Comparison of ENCODE assay signal across 1 cellular context in the genomic region with DNA sequence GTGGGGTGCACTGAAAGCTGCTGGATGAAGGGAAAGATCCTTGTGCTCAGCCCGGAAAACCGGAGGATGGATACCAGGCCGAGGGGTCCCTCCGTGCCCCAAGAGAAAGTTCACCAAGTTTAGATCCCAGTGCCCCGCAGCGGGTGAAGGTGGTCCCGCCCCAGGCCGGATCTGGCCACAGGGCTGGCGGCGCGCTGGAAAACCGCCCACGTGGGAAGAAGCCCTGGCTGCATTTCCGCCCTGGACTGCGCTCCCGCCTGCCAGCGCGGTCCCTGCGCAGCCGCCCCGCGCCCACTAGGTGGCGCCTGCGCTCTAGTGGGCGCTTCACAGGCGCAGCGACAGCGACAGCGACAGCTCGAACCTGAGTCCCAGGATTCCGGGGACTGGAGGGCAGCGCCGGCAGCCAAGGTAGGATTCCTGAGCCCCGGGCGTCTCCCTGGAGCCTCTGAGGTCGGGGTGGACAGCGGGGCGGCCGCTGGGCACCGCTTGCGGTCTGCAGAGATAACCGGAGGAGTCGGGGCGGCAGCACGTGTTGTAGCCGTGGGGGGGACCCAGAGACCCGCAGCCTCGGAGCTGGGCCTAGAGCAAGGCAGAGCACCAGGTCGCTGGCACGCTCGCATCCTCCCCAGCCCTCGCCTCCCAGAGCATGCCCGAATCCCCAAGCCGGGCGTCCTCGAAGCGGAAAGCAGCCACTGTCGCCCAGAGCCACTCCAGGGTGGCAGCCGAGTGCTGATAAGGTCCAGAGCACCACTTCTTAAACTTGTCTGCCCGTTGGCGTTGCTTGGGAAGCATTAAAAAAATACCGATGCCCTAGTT.
TF ChIP-seq lines count a peak whose summit lies in the region.

A gene with protein sequence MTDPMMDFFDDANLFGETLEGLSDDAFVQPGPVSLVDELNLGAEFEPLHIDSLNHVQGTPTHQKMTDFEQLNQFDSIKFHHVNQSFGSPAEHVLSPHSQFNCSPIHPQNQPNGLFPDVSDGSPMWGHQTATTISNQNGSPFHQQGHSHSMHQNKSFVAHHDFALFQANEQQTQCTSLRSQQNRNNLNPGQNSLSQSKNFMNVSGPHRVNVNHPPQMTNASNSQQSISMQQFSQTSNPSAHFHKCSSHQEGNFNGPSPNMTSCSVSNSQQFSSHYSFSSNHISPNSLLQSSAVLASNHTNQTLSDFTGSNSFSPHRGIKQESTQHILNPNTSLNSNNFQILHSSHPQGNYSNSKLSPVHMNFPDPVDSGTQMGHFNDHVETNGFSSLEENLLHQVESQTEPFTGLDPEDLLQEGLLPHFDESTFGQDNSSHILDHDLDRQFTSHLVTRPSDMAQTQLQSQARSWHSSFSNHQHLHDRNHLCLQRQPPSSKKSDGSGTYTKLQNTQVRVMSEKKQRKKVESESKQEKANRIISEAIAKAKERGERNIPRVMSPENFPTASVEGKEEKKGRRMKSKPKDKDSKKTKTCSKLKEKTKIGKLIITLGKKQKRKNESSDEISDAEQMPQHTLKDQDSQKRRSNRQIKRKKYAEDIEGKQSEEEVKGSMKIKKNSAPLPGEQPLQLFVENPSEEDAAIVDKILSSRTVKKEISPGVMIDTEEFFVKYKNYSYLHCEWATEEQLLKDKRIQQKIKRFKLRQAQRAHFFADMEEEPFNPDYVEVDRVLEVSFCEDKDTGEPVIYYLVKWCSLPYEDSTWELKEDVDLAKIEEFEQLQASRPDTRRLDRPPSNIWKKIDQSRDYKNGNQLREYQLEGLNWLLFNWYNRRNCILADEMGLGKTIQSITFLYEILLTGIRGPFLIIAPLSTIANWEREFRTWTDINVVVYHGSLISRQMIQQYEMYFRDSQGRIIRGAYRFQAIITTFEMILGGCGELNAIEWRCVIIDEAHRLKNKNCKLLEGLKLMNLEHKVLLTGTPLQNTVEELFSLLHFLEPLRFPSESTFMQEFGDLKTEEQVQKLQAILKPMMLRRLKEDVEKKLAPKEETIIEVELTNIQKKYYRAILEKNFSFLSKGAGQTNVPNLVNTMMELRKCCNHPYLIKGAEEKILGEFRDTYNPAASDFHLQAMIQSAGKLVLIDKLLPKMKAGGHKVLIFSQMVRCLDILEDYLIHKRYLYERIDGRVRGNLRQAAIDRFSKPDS (N-terminal part only) (plus strand): TSS at position 322 of the 816 bp plus-strand sequence. CDS start 101,099 bp downstream, outside the sequence.

TF ChIP-seq in GM12878, 131 proteins besides CTCF, POLR2A, EP300 and RAD21 (continues in another document):
- TF ChIP-seq EGR1 (IDR thresholded peaks at IDR 0.05; ENCODE audit: borderline replicate concordance in 1 of 2, low read depth in 2 of 2, low read length in 2 of 2), result peak in 1 of 2 experiments; percentile 67; a peak in 1 of 3 replicates
- TF ChIP-seq IKZF2 (IDR thresholded peaks at IDR 0.05), result peak; percentile 83 to 86
- TF ChIP-seq, protein P1, sequence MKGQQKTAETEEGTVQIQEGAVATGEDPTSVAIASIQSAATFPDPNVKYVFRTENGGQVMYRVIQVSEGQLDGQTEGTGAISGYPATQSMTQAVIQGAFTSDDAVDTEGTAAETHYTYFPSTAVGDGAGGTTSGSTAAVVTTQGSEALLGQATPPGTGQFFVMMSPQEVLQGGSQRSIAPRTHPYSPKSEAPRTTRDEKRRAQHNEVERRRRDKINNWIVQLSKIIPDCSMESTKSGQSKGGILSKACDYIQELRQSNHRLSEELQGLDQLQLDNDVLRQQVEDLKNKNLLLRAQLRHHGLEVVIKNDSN (IDR thresholded peaks at IDR 0.05; ENCODE audit: borderline replicate concordance, extremely low read length, insufficient read depth, low read depth, low read length), result peak; percentile 72
- TF ChIP-seq MEF2A (IDR thresholded peaks at IDR 0.05; ENCODE audit: insufficient read depth, low read depth, low read length), result 0 out of 2 replicates have a peak, but pooled peaks have one; percentile 12
- TF ChIP-seq BRCA1 (IDR thresholded peaks at IDR 0.05; ENCODE audit: low read depth, low read length), result no peak
- 0 out of 2 replicates have a peak, but pooled peaks have one; percentile 28 for TF ChIP-seq MTA2 (IDR thresholded peaks at IDR 0.05; ENCODE audit: low read depth)
- peak; percentile 54 for TF ChIP-seq KLF5 (IDR thresholded peaks at IDR 0.05; ENCODE audit: partially characterized antibody)
- no peak for TF ChIP-seq NFIC (IDR thresholded peaks at IDR 0.05; ENCODE audit: low read depth, low read length)
- TF ChIP-seq TAF1 (IDR thresholded peaks at IDR 0.05; ENCODE audit: borderline replicate concordance, low read depth, low read length), result no peak
- peak; percentile 73 for TF ChIP-seq DPF2 (IDR thresholded peaks at IDR 0.05)
- peak; percentile 81 to 93 for TF ChIP-seq BHLHE40 (IDR thresholded peaks at IDR 0.05; ENCODE audit: borderline replicate concordance in 1 of 2, low read depth in 2 of 2, low read length in 1 of 2)
- TF ChIP-seq EED (IDR thresholded peaks at IDR 0.05; ENCODE audit: low read depth), result peak; percentile 93
- TF ChIP-seq TBL1XR1 (IDR thresholded peaks at IDR 0.05; ENCODE audit: low read depth, low read length), result 0 out of 2 replicates have a peak, but pooled peaks have one; percentile 36
- no peak for TF ChIP-seq YBX1 (IDR thresholded peaks at IDR 0.05)
- peak; percentile 95 for TF ChIP-seq SMARCA5 (IDR thresholded peaks at IDR 0.05)
- TF ChIP-seq, protein P2, sequence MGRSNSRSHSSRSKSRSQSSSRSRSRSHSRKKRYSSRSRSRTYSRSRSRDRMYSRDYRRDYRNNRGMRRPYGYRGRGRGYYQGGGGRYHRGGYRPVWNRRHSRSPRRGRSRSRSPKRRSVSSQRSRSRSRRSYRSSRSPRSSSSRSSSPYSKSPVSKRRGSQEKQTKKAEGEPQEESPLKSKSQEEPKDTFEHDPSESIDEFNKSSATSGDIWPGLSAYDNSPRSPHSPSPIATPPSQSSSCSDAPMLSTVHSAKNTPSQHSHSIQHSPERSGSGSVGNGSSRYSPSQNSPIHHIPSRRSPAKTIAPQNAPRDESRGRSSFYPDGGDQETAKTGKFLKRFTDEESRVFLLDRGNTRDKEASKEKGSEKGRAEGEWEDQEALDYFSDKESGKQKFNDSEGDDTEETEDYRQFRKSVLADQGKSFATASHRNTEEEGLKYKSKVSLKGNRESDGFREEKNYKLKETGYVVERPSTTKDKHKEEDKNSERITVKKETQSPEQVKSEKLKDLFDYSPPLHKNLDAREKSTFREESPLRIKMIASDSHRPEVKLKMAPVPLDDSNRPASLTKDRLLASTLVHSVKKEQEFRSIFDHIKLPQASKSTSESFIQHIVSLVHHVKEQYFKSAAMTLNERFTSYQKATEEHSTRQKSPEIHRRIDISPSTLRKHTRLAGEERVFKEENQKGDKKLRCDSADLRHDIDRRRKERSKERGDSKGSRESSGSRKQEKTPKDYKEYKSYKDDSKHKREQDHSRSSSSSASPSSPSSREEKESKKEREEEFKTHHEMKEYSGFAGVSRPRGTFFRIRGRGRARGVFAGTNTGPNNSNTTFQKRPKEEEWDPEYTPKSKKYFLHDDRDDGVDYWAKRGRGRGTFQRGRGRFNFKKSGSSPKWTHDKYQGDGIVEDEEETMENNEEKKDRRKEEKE (IDR thresholded peaks at IDR 0.05), result no peak
- no peak for TF ChIP-seq CREB1 (IDR thresholded peaks at IDR 0.05; ENCODE audit: low read depth)
- TF ChIP-seq HDGF (IDR thresholded peaks at IDR 0.05), result 0 out of 2 replicates have a peak, but pooled peaks have one; percentile 11
- TF ChIP-seq, protein P3, sequence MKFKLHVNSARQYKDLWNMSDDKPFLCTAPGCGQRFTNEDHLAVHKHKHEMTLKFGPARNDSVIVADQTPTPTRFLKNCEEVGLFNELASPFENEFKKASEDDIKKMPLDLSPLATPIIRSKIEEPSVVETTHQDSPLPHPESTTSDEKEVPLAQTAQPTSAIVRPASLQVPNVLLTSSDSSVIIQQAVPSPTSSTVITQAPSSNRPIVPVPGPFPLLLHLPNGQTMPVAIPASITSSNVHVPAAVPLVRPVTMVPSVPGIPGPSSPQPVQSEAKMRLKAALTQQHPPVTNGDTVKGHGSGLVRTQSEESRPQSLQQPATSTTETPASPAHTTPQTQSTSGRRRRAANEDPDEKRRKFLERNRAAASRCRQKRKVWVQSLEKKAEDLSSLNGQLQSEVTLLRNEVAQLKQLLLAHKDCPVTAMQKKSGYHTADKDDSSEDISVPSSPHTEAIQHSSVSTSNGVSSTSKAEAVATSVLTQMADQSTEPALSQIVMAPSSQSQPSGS (IDR thresholded peaks at IDR 0.05; ENCODE audit: low read length), result no peak
- TF ChIP-seq GATAD2B (conservative IDR thresholded peaks at IDR 0.05; ENCODE audit: low read depth), result peak; percentile 95; the same call in 1 of the 2 replicates
- TF ChIP-seq, protein P4, sequence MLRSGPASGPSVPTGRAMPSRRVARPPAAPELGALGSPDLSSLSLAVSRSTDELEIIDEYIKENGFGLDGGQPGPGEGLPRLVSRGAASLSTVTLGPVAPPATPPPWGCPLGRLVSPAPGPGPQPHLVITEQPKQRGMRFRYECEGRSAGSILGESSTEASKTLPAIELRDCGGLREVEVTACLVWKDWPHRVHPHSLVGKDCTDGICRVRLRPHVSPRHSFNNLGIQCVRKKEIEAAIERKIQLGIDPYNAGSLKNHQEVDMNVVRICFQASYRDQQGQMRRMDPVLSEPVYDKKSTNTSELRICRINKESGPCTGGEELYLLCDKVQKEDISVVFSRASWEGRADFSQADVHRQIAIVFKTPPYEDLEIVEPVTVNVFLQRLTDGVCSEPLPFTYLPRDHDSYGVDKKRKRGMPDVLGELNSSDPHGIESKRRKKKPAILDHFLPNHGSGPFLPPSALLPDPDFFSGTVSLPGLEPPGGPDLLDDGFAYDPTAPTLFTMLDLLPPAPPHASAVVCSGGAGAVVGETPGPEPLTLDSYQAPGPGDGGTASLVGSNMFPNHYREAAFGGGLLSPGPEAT (IDR thresholded peaks at IDR 0.05; ENCODE audit: low read depth), result peak; percentile 79
- TF ChIP-seq CBFB (IDR thresholded peaks at IDR 0.05; ENCODE audit: low read depth), result peak; percentile 60
- TF ChIP-seq, protein P5, sequence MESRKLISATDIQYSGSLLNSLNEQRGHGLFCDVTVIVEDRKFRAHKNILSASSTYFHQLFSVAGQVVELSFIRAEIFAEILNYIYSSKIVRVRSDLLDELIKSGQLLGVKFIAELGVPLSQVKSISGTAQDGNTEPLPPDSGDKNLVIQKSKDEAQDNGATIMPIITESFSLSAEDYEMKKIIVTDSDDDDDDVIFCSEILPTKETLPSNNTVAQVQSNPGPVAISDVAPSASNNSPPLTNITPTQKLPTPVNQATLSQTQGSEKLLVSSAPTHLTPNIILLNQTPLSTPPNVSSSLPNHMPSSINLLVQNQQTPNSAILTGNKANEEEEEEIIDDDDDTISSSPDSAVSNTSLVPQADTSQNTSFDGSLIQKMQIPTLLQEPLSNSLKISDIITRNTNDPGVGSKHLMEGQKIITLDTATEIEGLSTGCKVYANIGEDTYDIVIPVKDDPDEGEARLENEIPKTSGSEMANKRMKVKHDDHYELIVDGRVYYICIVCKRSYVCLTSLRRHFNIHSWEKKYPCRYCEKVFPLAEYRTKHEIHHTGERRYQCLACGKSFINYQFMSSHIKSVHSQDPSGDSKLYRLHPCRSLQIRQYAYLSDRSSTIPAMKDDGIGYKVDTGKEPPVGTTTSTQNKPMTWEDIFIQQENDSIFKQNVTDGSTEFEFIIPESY (IDR thresholded peaks at IDR 0.05), result no peak
- TF ChIP-seq CHD1 (IDR thresholded peaks at IDR 0.05; ENCODE audit: low read depth, low read length), result no peak
- TF ChIP-seq, protein P6, sequence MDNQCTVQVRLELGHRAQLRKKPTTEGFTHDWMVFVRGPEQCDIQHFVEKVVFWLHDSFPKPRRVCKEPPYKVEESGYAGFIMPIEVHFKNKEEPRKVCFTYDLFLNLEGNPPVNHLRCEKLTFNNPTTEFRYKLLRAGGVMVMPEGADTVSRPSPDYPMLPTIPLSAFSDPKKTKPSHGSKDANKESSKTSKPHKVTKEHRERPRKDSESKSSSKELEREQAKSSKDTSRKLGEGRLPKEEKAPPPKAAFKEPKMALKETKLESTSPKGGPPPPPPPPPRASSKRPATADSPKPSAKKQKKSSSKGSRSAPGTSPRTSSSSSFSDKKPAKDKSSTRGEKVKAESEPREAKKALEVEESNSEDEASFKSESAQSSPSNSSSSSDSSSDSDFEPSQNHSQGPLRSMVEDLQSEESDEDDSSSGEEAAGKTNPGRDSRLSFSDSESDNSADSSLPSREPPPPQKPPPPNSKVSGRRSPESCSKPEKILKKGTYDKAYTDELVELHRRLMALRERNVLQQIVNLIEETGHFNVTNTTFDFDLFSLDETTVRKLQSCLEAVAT (IDR thresholded peaks at IDR 0.05), result peak; percentile 32; the same call in 1 of the 2 replicates
- TF ChIP-seq RB1 (IDR thresholded peaks at IDR 0.05; ENCODE audit: borderline replicate concordance), result peak; percentile 92; the same call in 1 of the 2 replicates
- TF ChIP-seq, protein P7, sequence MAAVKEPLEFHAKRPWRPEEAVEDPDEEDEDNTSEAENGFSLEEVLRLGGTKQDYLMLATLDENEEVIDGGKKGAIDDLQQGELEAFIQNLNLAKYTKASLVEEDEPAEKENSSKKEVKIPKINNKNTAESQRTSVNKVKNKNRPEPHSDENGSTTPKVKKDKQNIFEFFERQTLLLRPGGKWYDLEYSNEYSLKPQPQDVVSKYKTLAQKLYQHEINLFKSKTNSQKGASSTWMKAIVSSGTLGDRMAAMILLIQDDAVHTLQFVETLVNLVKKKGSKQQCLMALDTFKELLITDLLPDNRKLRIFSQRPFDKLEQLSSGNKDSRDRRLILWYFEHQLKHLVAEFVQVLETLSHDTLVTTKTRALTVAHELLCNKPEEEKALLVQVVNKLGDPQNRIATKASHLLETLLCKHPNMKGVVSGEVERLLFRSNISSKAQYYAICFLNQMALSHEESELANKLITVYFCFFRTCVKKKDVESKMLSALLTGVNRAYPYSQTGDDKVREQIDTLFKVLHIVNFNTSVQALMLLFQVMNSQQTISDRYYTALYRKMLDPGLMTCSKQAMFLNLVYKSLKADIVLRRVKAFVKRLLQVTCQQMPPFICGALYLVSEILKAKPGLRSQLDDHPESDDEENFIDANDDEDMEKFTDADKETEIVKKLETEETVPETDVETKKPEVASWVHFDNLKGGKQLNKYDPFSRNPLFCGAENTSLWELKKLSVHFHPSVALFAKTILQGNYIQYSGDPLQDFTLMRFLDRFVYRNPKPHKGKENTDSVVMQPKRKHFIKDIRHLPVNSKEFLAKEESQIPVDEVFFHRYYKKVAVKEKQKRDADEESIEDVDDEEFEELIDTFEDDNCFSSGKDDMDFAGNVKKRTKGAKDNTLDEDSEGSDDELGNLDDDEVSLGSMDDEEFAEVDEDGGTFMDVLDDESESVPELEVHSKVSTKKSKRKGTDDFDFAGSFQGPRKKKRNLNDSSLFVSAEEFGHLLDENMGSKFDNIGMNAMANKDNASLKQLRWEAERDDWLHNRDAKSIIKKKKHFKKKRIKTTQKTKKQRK (IDR thresholded peaks at IDR 0.05; ENCODE audit: low read depth, low read length), result no peak
- peak; percentile 53 for TF ChIP-seq MXI1 (IDR thresholded peaks at IDR 0.05; ENCODE audit: low read depth, low read length)
- TF ChIP-seq TCF3 (IDR thresholded peaks at IDR 0.05; ENCODE audit: borderline replicate concordance, insufficient read depth, low read depth, low read length), result peak; percentile 65; the same call in 1 of the 2 replicates
- no peak for TF ChIP-seq BCL11A (IDR thresholded peaks at IDR 0.05; ENCODE audit: low read depth, low read length)
- TF ChIP-seq, protein P8, sequence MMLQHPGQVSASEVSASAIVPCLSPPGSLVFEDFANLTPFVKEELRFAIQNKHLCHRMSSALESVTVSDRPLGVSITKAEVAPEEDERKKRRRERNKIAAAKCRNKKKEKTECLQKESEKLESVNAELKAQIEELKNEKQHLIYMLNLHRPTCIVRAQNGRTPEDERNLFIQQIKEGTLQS (IDR thresholded peaks at IDR 0.05; ENCODE audit: borderline replicate concordance, extremely low read depth, low read depth, low read length), result peak; percentile 30; the same call in 1 of the 2 replicates
- 0 out of 2 replicates have a peak, but pooled peaks have one; percentile 40 for TF ChIP-seq BACH1 (IDR thresholded peaks at IDR 0.05; ENCODE audit: borderline replicate concordance)
- TF ChIP-seq SUPT20H (IDR thresholded peaks at IDR 0.05; ENCODE audit: borderline replicate concordance, control insufficient read depth, low read depth, low read length), result no peak
- no peak; the same call in 2 of the 3 replicates for TF ChIP-seq POU2F2 (IDR thresholded peaks at IDR 0.05; ENCODE audit: borderline replicate concordance, low read depth, low read length)
